In genomic region chr5:137300411-137301240, GRCh38 we compare ENCODE assay signal across 13 cellular contexts.
DNase-seq lines count a peak whose midpoint lies in the region; ATAC-seq, FAIRE-seq and TF ChIP-seq lines count a peak whose summit lies in the region.
"Had no signal": no experiment of that assay in that cellular context is flagged by ENCODE, and none has a peak within 500 bp of the region (broad histone marks: within the 10 kb centered on the region; RNA-seq: fewer than 3 reads in every experiment).

No MANE protein-coding gene starts in this region.

- no peak overlapping the region for H3K4me3 ChIP-seq in cardiac fibroblast (replicated peaks in 1 of 2; ENCODE audit: low read depth in 2 of 2, low read length in 2 of 2)
- H3K4me3 ChIP-seq in right atrium auricular region, result no peak overlapping the region
- no peak overlapping the region for H3K4me3 ChIP-seq in subcutaneous abdominal adipose tissue (ENCODE audit: low read depth in 1 of 5, low read length in 5 of 5)

- peak overlapping the region; percentile 26 to 39 for H3K27ac ChIP-seq in right atrium auricular region
- H3K27ac ChIP-seq in subcutaneous abdominal adipose tissue (ENCODE audit: low read depth, low read length), result peak overlapping the region; percentile 33

- H3K9ac ChIP-seq in subcutaneous abdominal adipose tissue (ENCODE audit: low read length in 5 of 5), result no peak overlapping the region

- peak; percentile 74 for DNase-seq in LHCN-M2 (ENCODE audit: low read depth)
- peak; percentile 74 to 84 for DNase-seq in cardiac fibroblast (ENCODE audit: low read depth in 2 of 2)
- DNase-seq in right atrium auricular region (ENCODE audit: low spot score), result peak; percentile 58
- no peak for DNase-seq in GM12892 (ENCODE audit: insufficient read length)
- DNase-seq in NOMO-1 treated with DMSO at 0.1 percent for 48 hours (lab: John Stamatoyannopoulos, UW; ENCODE audit: unreplicated experiment), result no peak
- DNase-seq: activated CD4-positive, alpha-beta T cell treated with anti-CD3 and anti-CD28 coated beads for 1 hour; activated T-cell treated with anti-CD3 and anti-CD28 coated beads, Interleukin-2, amount 50 U/mL, for 1 hour; amniotic stem cell; CD8-positive, alpha-beta T cell; retina had no signal

- FAIRE-seq in GM12892 (lab: Jason Lieb, UNC), result no peak

- H3K36me3 ChIP-seq in right atrium auricular region (no peaks in the 10 kb centered on the region), subcutaneous abdominal adipose tissue (ENCODE audit: control insufficient read depth in 5 of 5, insufficient read depth in 5 of 5, low read length in 5 of 5) (no peaks in the 10 kb centered on the region)

- no peak for TF ChIP-seq CTCF in cardiac fibroblast (IDR thresholded peaks at IDR 0.05; ENCODE audit: low read depth, low read length)
- no peak for TF ChIP-seq CTCF in right atrium auricular region (IDR thresholded peaks at IDR 0.05)

- H3K4me1 ChIP-seq in right atrium auricular region (peaks cover 0 to 12% of the 10 kb centered on the region in 2 donors), subcutaneous abdominal adipose tissue (ENCODE audit: control insufficient read depth in 5 of 5, insufficient read depth in 5 of 5, low read length in 5 of 5) (no peaks in the 10 kb centered on the region)

- H3K9me3 ChIP-seq in right atrium auricular region (no peaks in the 10 kb centered on the region), subcutaneous abdominal adipose tissue (ENCODE audit: control insufficient read depth in 5 of 5, low read length in 5 of 5) (no peaks in the 10 kb centered on the region)

- H3K27me3 ChIP-seq in right atrium auricular region, result no peaks in the 10 kb centered on the region
- H3K27me3 ChIP-seq in subcutaneous abdominal adipose tissue (ENCODE audit: control insufficient read depth in 5 of 5, insufficient read depth in 4 of 5, low read length in 5 of 5), result peaks cover 0 to 4% (median 0%) of the 10 kb centered on the region in 5 donors

- no peak for TF ChIP-seq POLR2A in GM12892 (IDR thresholded peaks at IDR 0.05; ENCODE audit: low read depth, low read length)

- no peak for ATAC-seq in GM18861 (IDR thresholded peaks at IDR 0.05; ENCODE audit: unreplicated experiment)
- ATAC-seq in GM18873 (IDR thresholded peaks at IDR 0.05; ENCODE audit: low FRiP score, unreplicated experiment), result no peak
- ATAC-seq: CD8-positive, alpha-beta T cell had no signal

Comparison
In these comparisons a context has a peak if more than half of its experiments do, and no peak if none do; other contexts are left out.
1. DNase-seq: peak in LHCN-M2 (single experiment), cardiac fibroblast (2 of 2) and right atrium auricular region (single experiment); none in GM12892 (single experiment) and NOMO-1 treated with DMSO at 0.1 percent for 48 hours (single experiment).